ENCODE assay signal across 16 cellular contexts in the genomic region with DNA sequence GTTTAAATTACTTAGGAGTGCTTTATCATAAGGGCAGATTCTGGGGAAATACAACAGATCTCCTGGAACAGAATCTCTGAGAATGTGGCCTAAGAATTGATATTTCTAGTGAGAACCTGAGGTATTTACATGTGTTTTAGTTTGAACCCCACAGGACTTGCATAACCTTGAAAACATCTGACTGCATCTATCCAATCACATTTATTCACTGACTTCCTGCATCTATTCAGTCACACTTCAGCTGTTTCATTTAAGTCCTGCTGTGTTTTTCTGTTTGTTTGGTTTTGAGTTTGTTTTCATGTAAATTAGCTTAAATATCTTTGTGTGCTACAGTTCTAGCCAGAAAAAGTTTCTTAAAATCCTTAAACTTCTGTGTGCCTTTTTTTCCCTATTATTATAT.
DNase-seq lines count a peak whose midpoint lies in the region; ATAC-seq and TF ChIP-seq lines count a peak whose summit lies in the region.
"Had no signal": no experiment of that assay in that cellular context is flagged by ENCODE, and none has a peak within 500 bp of the region (broad histone marks: within the 10 kb centered on the region; RNA-seq: fewer than 3 reads in every experiment).

No MANE protein-coding gene starts in this region.

- H3K9me3 ChIP-seq in osteoblast (ENCODE audit: low read depth, low read length): no peaks in the 10 kb centered on the region
- no peaks in the 10 kb centered on the region for H3K9me3 ChIP-seq in CD4-positive, alpha-beta memory T cell (ENCODE audit: control insufficient read depth in 1 of 2, low read length in 2 of 2)
- H3K9me3 ChIP-seq: lower lobe of right lung, prostate gland, SJCRH30 had no signal

- no peaks in the 10 kb centered on the region for H3K27me3 ChIP-seq in osteoblast (ENCODE audit: insufficient read depth, low read length)
- H3K27me3 ChIP-seq in CD4-positive, alpha-beta memory T cell (ENCODE audit: insufficient read depth, low read length): no peaks in the 10 kb centered on the region
- H3K27me3 ChIP-seq: SJCRH30 had no signal

- TF ChIP-seq CTCF in fibroblast of villous mesenchyme (IDR thresholded peaks at IDR 0.05; ENCODE audit: insufficient read depth, low read depth, low read length) (no peak), osteoblast (IDR thresholded peaks at IDR 0.05; ENCODE audit: extremely low read depth, low read depth, low read length) (no peak)

- POLR2A ChIA-PET in CD4-positive, alpha-beta memory T cell (lab: Charles Lee; ENCODE audit: partially characterized antibody): no interaction called here

- no peaks in the 10 kb centered on the region for H3K27me3 Mint-ChIP-seq in activated T-cell treated with anti-CD3 and anti-CD28 coated beads, Interleukin-2, amount 50 U/mL, for 72 hours (ENCODE audit: low read depth)
- H3K27me3 Mint-ChIP-seq in CD4-positive, alpha-beta memory T cell: no peaks in the 10 kb centered on the region
- H3K27me3 Mint-ChIP-seq: central memory CD8-positive, alpha-beta T cell had no signal

- H3K4me1 ChIP-seq in osteoblast (ENCODE audit: insufficient read depth, low read length): peaks cover 6% of the 10 kb centered on the region
- no peaks in the 10 kb centered on the region for H3K4me1 ChIP-seq in CD4-positive, alpha-beta memory T cell (ENCODE audit: insufficient read depth, low read length)
- H3K4me1 ChIP-seq: lower lobe of right lung, prostate gland had no signal

- DNase-seq in HCEC 1CT (peak; percentile 16), OCI-M1 (lab: John Stamatoyannopoulos, UW) (peak; percentile 68), fibroblast of villous mesenchyme (ENCODE audit: low read depth) (peak; percentile 8), osteoblast (ENCODE audit: insufficient read length, low spot score, missing footprints) (no peak), NOMO-1 (lab: John Stamatoyannopoulos, UW; ENCODE audit: unreplicated experiment in 2 of 2) (no peak)
- DNase-seq in activated T-cell treated with anti-CD3 and anti-CD28 coated beads, Interleukin-2, amount 50 U/mL, for 72 hours: no peak
- DNase-seq in CD4-positive, alpha-beta memory T cell: no peak
- DNase-seq: activated gamma-delta T cell, amygdala, lower lobe of right lung, NCI-H1436 treated with DMSO at 0.1 percent for 48 hours, NCI-H510A, T-helper 9 cell had no signal

- no peaks in the 10 kb centered on the region for H3K36me3 ChIP-seq in osteoblast (ENCODE audit: insufficient read depth, low read length)
- no peaks in the 10 kb centered on the region for H3K36me3 ChIP-seq in CD4-positive, alpha-beta memory T cell (ENCODE audit: insufficient read depth, low read length)
- H3K36me3 ChIP-seq: lower lobe of right lung, prostate gland, SJCRH30 had no signal

- H3K4me3 ChIP-seq in fibroblast of villous mesenchyme (ENCODE audit: low read depth, low read length): no peak overlapping the region
- H3K4me3 ChIP-seq in osteoblast (ENCODE audit: insufficient read depth, low read length): no peak overlapping the region
- no peak overlapping the region for H3K4me3 ChIP-seq in CD4-positive, alpha-beta memory T cell (ENCODE audit: low read length in 2 of 2)
- H3K4me3 ChIP-seq: lower lobe of right lung, prostate gland, SJCRH30 had no signal

- H2AFZ ChIP-seq in osteoblast (ENCODE audit: low read length): peak overlapping the region; percentile 4

- no peak overlapping the region for H3K27ac ChIP-seq in osteoblast (ENCODE audit: low read depth, low read length)
- no peak overlapping the region for H3K27ac ChIP-seq in CD4-positive, alpha-beta memory T cell (ENCODE audit: low read depth, low read length)
- H3K27ac ChIP-seq: lower lobe of right lung, prostate gland, SJCRH30 had no signal

- H4K20me1 ChIP-seq in osteoblast (ENCODE audit: insufficient read depth, low read length): no peaks in the 10 kb centered on the region

- no peak overlapping the region for H3K27ac Mint-ChIP-seq in activated T-cell treated with anti-CD3 and anti-CD28 coated beads, Interleukin-2, amount 50 U/mL, for 72 hours
- no peak overlapping the region for H3K27ac Mint-ChIP-seq in CD4-positive, alpha-beta memory T cell

- H3K36me3 Mint-ChIP-seq in activated T-cell treated with anti-CD3 and anti-CD28 coated beads, Interleukin-2, amount 50 U/mL, for 72 hours (ENCODE audit: insufficient read depth in 2 of 2): peaks cover 0 to 4% of the 10 kb centered on the region in 2 donors
- H3K36me3 Mint-ChIP-seq in CD4-positive, alpha-beta memory T cell: no peaks in the 10 kb centered on the region

- H3K4me3 Mint-ChIP-seq in activated T-cell treated with anti-CD3 and anti-CD28 coated beads, Interleukin-2, amount 50 U/mL, for 72 hours: no peak overlapping the region
- H3K4me3 Mint-ChIP-seq in CD4-positive, alpha-beta memory T cell: no peak overlapping the region
- H3K4me3 Mint-ChIP-seq: central memory CD8-positive, alpha-beta T cell had no signal

- intact Hi-C loops in CD4-positive, alpha-beta memory T cell (cut with micrococcal nuclease): no loop called here

- no peak for ATAC-seq in activated T-cell treated with anti-CD3 and anti-CD28 coated beads, Interleukin-2, amount 50 U/mL, for 72 hours (replicated peaks in 1 of 2)
- ATAC-seq: lower lobe of right lung had no signal

- H3K4me1 Mint-ChIP-seq in activated T-cell treated with anti-CD3 and anti-CD28 coated beads, Interleukin-2, amount 50 U/mL, for 72 hours (ENCODE audit: low read depth): no peaks in the 10 kb centered on the region
- H3K4me1 Mint-ChIP-seq in CD4-positive, alpha-beta memory T cell: no peaks in the 10 kb centered on the region
- H3K4me1 Mint-ChIP-seq: central memory CD8-positive, alpha-beta T cell had no signal

- no peak overlapping the region for H3K4me2 ChIP-seq in osteoblast (ENCODE audit: insufficient read depth, low read length)

- CTCF ChIA-PET in CD4-positive, alpha-beta memory T cell (lab: Charles Lee; ENCODE audit: partially characterized antibody): no interaction called here

- H3K9me3 Mint-ChIP-seq in activated T-cell treated with anti-CD3 and anti-CD28 coated beads, Interleukin-2, amount 50 U/mL, for 72 hours: peaks cover 8 to 9% of the 10 kb centered on the region in 2 donors
- peaks cover 0 to 18% (median 12%) of the 10 kb centered on the region in 8 donors for H3K9me3 Mint-ChIP-seq in CD4-positive, alpha-beta memory T cell

- H3K79me2 ChIP-seq in osteoblast (ENCODE audit: insufficient read depth, low read length): no peaks in the 10 kb centered on the region

Comparison
In these comparisons a context has a peak if more than half of its experiments do, and no peak if none do; other contexts are left out.
1. DNase-seq: peak in HCEC 1CT (single experiment), OCI-M1 (single experiment) and fibroblast of villous mesenchyme (single experiment); none in osteoblast (single experiment), NOMO-1 (0 of 2), activated T-cell treated with anti-CD3 and anti-CD28 coated beads, Interleukin-2, amount 50 U/mL, for 72 hours (0 of 2) and CD4-positive, alpha-beta memory T cell (0 of 5).